In the genomic region with DNA sequence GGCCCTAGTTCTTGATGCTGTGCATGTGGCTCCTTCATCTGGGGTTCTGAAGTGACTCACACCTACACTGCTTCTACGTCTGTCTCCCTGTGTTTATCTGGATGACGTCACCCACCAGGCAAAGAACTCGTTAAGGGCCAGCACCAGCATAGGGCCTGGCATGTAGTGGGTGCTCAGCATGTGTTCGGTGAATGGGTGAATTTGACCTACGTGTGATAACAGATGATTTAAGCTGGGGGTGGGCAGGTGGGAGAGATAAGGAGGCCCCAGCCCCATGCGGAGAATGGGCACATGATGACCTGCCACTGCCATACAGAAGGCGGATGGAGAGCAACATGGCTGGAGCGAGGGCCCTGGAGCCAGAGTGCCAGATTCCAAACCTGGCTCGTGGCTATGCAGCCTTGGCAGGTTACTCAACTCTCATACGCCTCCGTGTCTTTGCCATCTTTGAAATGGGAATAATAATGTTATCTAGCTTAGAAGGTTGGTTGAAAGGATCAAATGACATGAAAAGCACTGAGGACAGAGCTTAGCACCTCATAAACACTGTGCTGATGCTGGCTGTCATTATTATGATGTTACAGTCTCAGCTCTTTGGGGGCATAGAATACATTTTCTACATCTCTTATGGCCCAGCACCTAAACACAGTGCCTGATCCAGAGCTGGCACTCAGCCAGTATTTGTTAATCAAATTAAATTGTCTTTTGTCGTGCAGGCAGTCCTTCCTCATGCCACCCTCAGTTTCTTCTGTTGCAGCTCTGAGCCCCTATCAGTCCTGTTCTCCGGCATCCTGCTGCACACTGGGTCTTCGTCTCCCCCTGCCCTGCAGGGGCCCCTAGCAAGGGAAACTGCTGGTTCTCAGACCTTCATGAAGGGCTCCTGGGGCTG, we compare ENCODE assay signal across 14 cellular contexts. TPM values are rescaled to one million over a fixed set of nuclear protein-coding genes. Genes with fewer than 3 reads are reported as not detected.
DNase-seq lines count a peak whose midpoint lies in the region; ATAC-seq, FAIRE-seq and TF ChIP-seq lines count a peak whose summit lies in the region.
"Had no signal": no experiment of that assay in that cellular context is flagged by ENCODE, and none has a peak within 500 bp of the region (broad histone marks: within the 10 kb centered on the region; RNA-seq: fewer than 3 reads in every experiment).

No MANE protein-coding gene starts in this region.

- DNase-seq in GM23248 (peak; percentile 75), NCI-H2171 (lab: John Stamatoyannopoulos, UW) (peak; percentile 12), GM12878 (ENCODE audit: low read depth, low spot score) (no peak), myocyte (ENCODE audit: low read depth) (peak; percentile 14), WTC11 (ENCODE audit: low spot score) (no peak)
- DNase-seq in stimulated activated naive CD4-positive, alpha-beta T cell (lab: John Stamatoyannopoulos, UW) = no peak
- no peak for DNase-seq in activated CD4-positive, alpha-beta T cell treated with anti-CD3 and anti-CD28 coated beads, Interleukin-2, amount 10 ng/mL, durations not matched to agents 24 days and 14 days
- DNase-seq: activated naive CD8-positive, alpha-beta T cell treated with anti-CD3 and anti-CD28 coated beads, Interleukin-2, amount 50 U/mL, for 24 hours; lower lobe of right lung; SIG-M5; stimulated activated CD8-positive, alpha-beta memory T cell treated with anti-CD3 and anti-CD28 coated beads, Interleukin-4, amount 100 ng/mL, for 48 hours had no signal

- H3K9me2 ChIP-seq in GM23248 (ENCODE audit: insufficient read depth) = no peaks in the 10 kb centered on the region

- H3K4me2 ChIP-seq in GM23248 (ENCODE audit: unreplicated experiment) (no peak overlapping the region), GM12878 (ENCODE audit: control insufficient read depth, insufficient read depth) (no peak overlapping the region)
- H3K4me2 ChIP-seq: KMS-11 had no signal

- H3K27me3 ChIP-seq in GM23248 (replicated peaks; ENCODE audit: insufficient read depth) = no peaks in the 10 kb centered on the region
- H3K27me3 ChIP-seq in GM12878 (replicated peaks in 1 of 2; ENCODE audit: control insufficient read depth in 2 of 2, insufficient read depth in 2 of 2, low read length in 1 of 2) = no peaks in the 10 kb centered on the region
- H3K27me3 ChIP-seq: esophagus muscularis mucosa had no signal

- H3K27ac ChIP-seq in GM23248 (no peak overlapping the region), GM12878 (ENCODE audit: control insufficient read depth, insufficient read depth) (no peak overlapping the region)
- H3K27ac ChIP-seq: esophagus muscularis mucosa, KMS-11, lower lobe of right lung had no signal

- intact Hi-C loops in GM12878 (cut with micrococcal nuclease; ENCODE audit: unreplicated experiment) = no loop called here
- intact Hi-C loops in activated CD4-positive, alpha-beta T cell treated with anti-CD3 and anti-CD28 coated beads, Interleukin-2, amount 10 ng/mL, durations not matched to agents 24 days and 14 days (cut with micrococcal nuclease) = no loop called here

- in situ Hi-C loops in GM23248 (cut with MboI) = no loop called here
- in situ Hi-C loops in GM12878 (cut with MboI) = no loop called here

- no peak for FAIRE-seq in GM12878 (lab: Jason Lieb, UNC)

- H3K79me2 ChIP-seq in GM23248 (ENCODE audit: insufficient read depth) (no peaks in the 10 kb centered on the region), GM12878 (ENCODE audit: control insufficient read depth, insufficient read depth, low read length) (no peaks in the 10 kb centered on the region)

- no peak for TF ChIP-seq EP300 in GM12878 (IDR thresholded peaks at IDR 0.05; ENCODE audit: borderline replicate concordance in 1 of 2, control insufficient read depth in 1 of 2, low read depth in 2 of 2, low read length in 2 of 2)

- no peak for ATAC-seq in GM12878
- no peak for ATAC-seq in HG03280 (IDR thresholded peaks at IDR 0.05; ENCODE audit: unreplicated experiment)
- no peak for ATAC-seq in WTC11
- ATAC-seq: activated naive CD8-positive, alpha-beta T cell treated with anti-CD3 and anti-CD28 coated beads, Interleukin-2, amount 50 U/mL, for 24 hours had no signal

- no TSS peak for BruUV-seq in GM12878 (replicated peaks; lab: Mats Ljungman, UMichigan)

- CTCF ChIA-PET in GM12878 (lab: Yijun Ruan, JAX) = interaction anchor here (1.1 to 1.3 kb wide), 2 partner anchors 35 to 270 kb away, joined by 3 to 5 read pairs; no protein-coding TSS in a partner anchor
- CTCF ChIA-PET in WTC11 (lab: Charles Lee) = interaction anchor here (1.1 to 1.3 kb wide), 3 partner anchors 141 to 269 kb away, joined by 3 to 4 read pairs (median 3); no protein-coding TSS in a partner anchor

- SMC1A ChIA-PET in GM12878 (lab: Charles Lee; ENCODE audit: uncharacterized antibody, unreplicated experiment) = interaction anchor here (0.8 to 1.2 kb wide), 2 partner anchors 35 to 265 kb away, joined by 3 read pairs; no protein-coding TSS in a partner anchor

- TF ChIP-seq RAD21 in GM12878 (IDR thresholded peaks at IDR 0.05; ENCODE audit: insufficient read depth, low read depth, low read length) = no peak

- no peak for TF ChIP-seq POLR2A in GM12878 (IDR thresholded peaks at IDR 0.05; ENCODE audit: low read depth, low read length)

- H3K27ac Mint-ChIP-seq in WTC11 = no peak overlapping the region
- H3K27ac Mint-ChIP-seq in activated CD4-positive, alpha-beta T cell treated with anti-CD3 and anti-CD28 coated beads, Interleukin-2, amount 10 ng/mL, durations not matched to agents 24 days and 14 days = no peak overlapping the region
- H3K27ac Mint-ChIP-seq: activated naive CD8-positive, alpha-beta T cell treated with anti-CD3 and anti-CD28 coated beads, Interleukin-2, amount 50 U/mL, for 24 hours had no signal

- no peaks in the 10 kb centered on the region for H3K27me3 Mint-ChIP-seq in WTC11 (ENCODE audit: low read depth)
- H3K27me3 Mint-ChIP-seq in activated CD4-positive, alpha-beta T cell treated with anti-CD3 and anti-CD28 coated beads, Interleukin-2, amount 10 ng/mL, durations not matched to agents 24 days and 14 days = no peaks in the 10 kb centered on the region

- H3K4me1 ChIP-seq in GM23248 (ENCODE audit: insufficient read depth) (no peaks in the 10 kb centered on the region), GM12878 (ENCODE audit: control insufficient read depth, insufficient read depth, low read length) (no peaks in the 10 kb centered on the region)

- H3K36me3 Mint-ChIP-seq in WTC11 = no peaks in the 10 kb centered on the region
- no peaks in the 10 kb centered on the region for H3K36me3 Mint-ChIP-seq in activated CD4-positive, alpha-beta T cell treated with anti-CD3 and anti-CD28 coated beads, Interleukin-2, amount 10 ng/mL, durations not matched to agents 24 days and 14 days (ENCODE audit: low read depth)

- no peak for TF ChIP-seq CTCF in GM12878 (IDR thresholded peaks at IDR 0.05 in 2 of 3, conservative IDR thresholded peaks at IDR 0.05 in 1 of 3; ENCODE audit: control insufficient read depth in 2 of 3, extremely low read depth in 1 of 3, insufficient read depth in 1 of 3, low read depth in 3 of 3, low read length in 3 of 3)
- TF ChIP-seq CTCF in WTC11 (IDR thresholded peaks at IDR 0.05) = no peak

- WGBS in GM23248 (ENCODE audit: low coverage in 1 of 2, low lambda C conversion rate in 2 of 2, missing lambda C conversion rate in 2 of 2), 2 experiments = 71 to 72% methylated on average over 14 of the region's 14 CpGs
- 50% methylated on average over 14 of the region's 14 CpGs for WGBS in GM12878 (ENCODE audit: insufficient coverage, insufficient replicate concordance, low lambda C conversion rate, missing lambda C conversion rate)

- H3K4me1 Mint-ChIP-seq in WTC11 = peaks cover 5% of the 10 kb centered on the region
- H3K4me1 Mint-ChIP-seq in activated CD4-positive, alpha-beta T cell treated with anti-CD3 and anti-CD28 coated beads, Interleukin-2, amount 10 ng/mL, durations not matched to agents 24 days and 14 days = peaks cover 19% of the 10 kb centered on the region

- H3K9ac ChIP-seq in GM23248 = no peak overlapping the region
- no peak overlapping the region for H3K9ac ChIP-seq in GM12878 (ENCODE audit: control insufficient read depth, insufficient read depth, low read length)
- H3K9ac ChIP-seq: KMS-11 had no signal

- no peaks in the 10 kb centered on the region for H3F3A ChIP-seq in GM23248 (ENCODE audit: insufficient read depth)

- RAD21 ChIA-PET in GM12878 (lab: Charles Lee; ENCODE audit: unreplicated experiment) = no interaction called here

- H2AFZ ChIP-seq in GM23248 (no peak overlapping the region), GM12878 (ENCODE audit: control insufficient read depth, low read depth, low read length) (no peak overlapping the region)

- H4K20me1 ChIP-seq in GM23248 (ENCODE audit: insufficient read depth) = no peaks in the 10 kb centered on the region
- no peaks in the 10 kb centered on the region for H4K20me1 ChIP-seq in GM12878 (ENCODE audit: control insufficient read depth, insufficient read depth)

- H3K4me3 ChIP-seq in GM23248 (no peak overlapping the region), GM12878 (no peak overlapping the region)
- H3K4me3 ChIP-seq: esophagus muscularis mucosa, lower lobe of right lung had no signal

- H3K36me3 ChIP-seq in GM23248 (ENCODE audit: low read depth) (no peaks in the 10 kb centered on the region), GM12878 (ENCODE audit: control insufficient read depth in 2 of 2, insufficient read depth in 2 of 2, low read length in 1 of 2) (no peaks in the 10 kb centered on the region)
- H3K36me3 ChIP-seq: esophagus muscularis mucosa, lower lobe of right lung had no signal

- H3K9me3 ChIP-seq in GM23248 (ENCODE audit: low read depth) (no peaks in the 10 kb centered on the region), GM12878 (replicated peaks; ENCODE audit: control insufficient read depth, insufficient read depth, low read length) (no peaks in the 10 kb centered on the region)
- H3K9me3 ChIP-seq: esophagus muscularis mucosa, lower lobe of right lung had no signal

- POLR2A ChIA-PET in GM12878 (lab: Charles Lee) (interaction anchor here (0.7 kb wide), 1 partner anchor 23 kb away, joined by 3 read pairs; no protein-coding TSS in a partner anchor), WTC11 (lab: Charles Lee) (no interaction called here)

- no peak overlapping the region for H3K4me3 Mint-ChIP-seq in WTC11
- H3K4me3 Mint-ChIP-seq in activated CD4-positive, alpha-beta T cell treated with anti-CD3 and anti-CD28 coated beads, Interleukin-2, amount 10 ng/mL, durations not matched to agents 24 days and 14 days = no peak overlapping the region
- H3K4me3 Mint-ChIP-seq: activated naive CD8-positive, alpha-beta T cell treated with anti-CD3 and anti-CD28 coated beads, Interleukin-2, amount 50 U/mL, for 24 hours had no signal

- H3K9me3 Mint-ChIP-seq in WTC11 = no peaks in the 10 kb centered on the region
- no peaks in the 10 kb centered on the region for H3K9me3 Mint-ChIP-seq in activated CD4-positive, alpha-beta T cell treated with anti-CD3 and anti-CD28 coated beads, Interleukin-2, amount 10 ng/mL, durations not matched to agents 24 days and 14 days
- H3K9me3 Mint-ChIP-seq: activated naive CD8-positive, alpha-beta T cell treated with anti-CD3 and anti-CD28 coated beads, Interleukin-2, amount 50 U/mL, for 24 hours had no signal

RNA-seq across cellular contexts. Expression of a gene that starts 39.6 kb away (rescaled TPM):
- total RNA-seq in GM23248 (2014; rRNA removed; shearing (Covaris generic)) = 197 and 241 TPM in 2 replicates
- polyA plus RNA-seq in GM23248 (2016; fragmentation: Nextera tagmentation; extraction: Ambion mirVana) = 9.3 and 10.7 TPM in 2 replicates
- total RNA-seq in GM12878 (2013; cell fraction: nucleolus; rRNA removed) = 183 and 202 TPM in 2 replicates
- 23.2 and 26.8 TPM in 2 replicates for total RNA-seq in GM12878 (2014; rRNA removed)
- 11.1 and 11.4 TPM in 2 replicates for total RNA-seq in GM12878 (2014; rRNA removed; fragmentation: Illumina TruSeq; extraction: Trizol)
- 24.5 and 29.5 TPM in 2 replicates for total RNA-seq in GM12878 (2021)
- 53.3 TPM for polyA plus RNA-seq in GM12878 (2011; ENCODE audit: low read depth)
- 86.0 and 140 TPM in 2 replicates for polyA plus RNA-seq in GM12878 (2011; rRNA removed)
- 139 and 149 TPM in 2 replicates for polyA plus RNA-seq in GM12878 (2011; cell fraction: cytosol; rRNA removed)
- 331 and 548 TPM in 2 replicates for polyA plus RNA-seq in GM12878 (2011; cell fraction: nucleus; rRNA removed)
- 77.6 and 104 TPM in 2 replicates for polyA plus RNA-seq in GM12878 (2012)
- 18.1 and 22.4 TPM in 2 replicates for polyA plus RNA-seq in GM12878 (2014; fragmentation: Illumina TruSeq; extraction: Trizol)
- polyA plus RNA-seq in GM12878 (2014; fragmentation: Nextera tagmentation; extraction: Ambion mirVana) = 1 to 10 TPM; 2.9 to 4.3 TPM
- 25.6 and 27.2 TPM in 2 replicates for polyA plus RNA-seq in GM12878 (2014; rRNA removed)
- 1 to 10 TPM in 1 of 2 experiments, under 1 TPM in 1; 0.96 to 1.3 TPM for polyA plus RNA-seq in GM12878 (2016; fragmentation: Nextera tagmentation; extraction: Ambion mirVana)
- polyA minus RNA-seq in GM12878 (2011; rRNA and poly(A)+ RNA removed) = 232 and 237 TPM in 2 replicates
- 38.4 and 39.6 TPM in 2 replicates for polyA minus RNA-seq in GM12878 (2011; cell fraction: cytosol; rRNA and poly(A)+ RNA removed)
- polyA minus RNA-seq in GM12878 (2011; cell fraction: nucleus; rRNA and poly(A)+ RNA removed) = 127 and 145 TPM in 2 replicates
- total RNA-seq in myocyte = 44.1 and 57.0 TPM in 2 replicates
- 163 TPM for polyA plus RNA-seq in myocyte (2012)
- total RNA-seq in WTC11 (2021) = 41.9 to 44.4 TPM (median 43.8 TPM) in 3 replicates
- total RNA-seq in activated CD4-positive, alpha-beta T cell treated with anti-CD3 and anti-CD28 coated beads, Interleukin-2, amount 10 ng/mL, durations not matched to agents 24 days and 14 days = 62.9 and 64.6 TPM in 2 replicates

Comparison
In these comparisons a context has a peak if more than half of its experiments do, and no peak if none do; other contexts are left out.
1. DNase-seq: peak in GM23248 (single experiment), NCI-H2171 (single experiment) and myocyte (single experiment); none in GM12878 (single experiment), stimulated activated naive CD4-positive, alpha-beta T cell (0 of 6), WTC11 (single experiment) and activated CD4-positive, alpha-beta T cell treated with anti-CD3 and anti-CD28 coated beads, Interleukin-2, amount 10 ng/mL, durations not matched to agents 24 days and 14 days (single experiment).